ENCODE assay signal across 2 cellular contexts in the genomic region with DNA sequence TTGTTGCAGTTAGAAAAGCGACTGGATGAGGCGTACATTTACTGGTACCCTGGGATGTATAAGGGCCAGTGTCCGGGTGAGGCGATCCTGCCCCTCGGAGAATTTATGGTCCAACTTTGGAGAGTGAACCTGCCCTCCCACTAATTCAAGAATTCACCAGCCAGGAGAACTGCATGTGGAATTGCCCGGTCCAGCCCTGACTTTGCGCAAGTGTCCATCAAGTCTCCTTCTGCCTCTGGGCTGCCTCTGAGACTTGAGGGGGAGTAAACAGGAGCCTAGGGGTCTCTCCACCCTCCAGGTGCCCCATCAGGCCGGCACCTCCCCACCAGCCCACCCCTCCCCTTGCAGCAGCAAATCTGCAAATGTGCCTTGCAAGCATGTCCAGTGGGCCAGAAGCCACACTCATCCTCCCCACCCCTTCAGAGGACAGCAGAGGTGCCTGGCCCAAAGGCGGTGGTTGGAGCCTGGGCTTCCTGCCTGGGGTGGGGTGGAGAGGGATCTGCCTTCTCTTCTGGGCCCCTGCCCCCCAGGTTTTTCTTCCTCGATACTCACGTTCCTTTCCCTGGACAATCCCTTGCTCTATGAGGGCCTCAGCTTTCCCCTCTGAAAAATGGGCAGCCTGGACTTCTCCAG.
TF ChIP-seq lines count a peak whose summit lies in the region.

No MANE protein-coding gene starts in this region.

TF ChIP-seq in HepG2, 621 proteins besides CTCF, POLR2A, EP300 and RAD21 (continued from another document):
- TF ChIP-seq, protein P1, sequence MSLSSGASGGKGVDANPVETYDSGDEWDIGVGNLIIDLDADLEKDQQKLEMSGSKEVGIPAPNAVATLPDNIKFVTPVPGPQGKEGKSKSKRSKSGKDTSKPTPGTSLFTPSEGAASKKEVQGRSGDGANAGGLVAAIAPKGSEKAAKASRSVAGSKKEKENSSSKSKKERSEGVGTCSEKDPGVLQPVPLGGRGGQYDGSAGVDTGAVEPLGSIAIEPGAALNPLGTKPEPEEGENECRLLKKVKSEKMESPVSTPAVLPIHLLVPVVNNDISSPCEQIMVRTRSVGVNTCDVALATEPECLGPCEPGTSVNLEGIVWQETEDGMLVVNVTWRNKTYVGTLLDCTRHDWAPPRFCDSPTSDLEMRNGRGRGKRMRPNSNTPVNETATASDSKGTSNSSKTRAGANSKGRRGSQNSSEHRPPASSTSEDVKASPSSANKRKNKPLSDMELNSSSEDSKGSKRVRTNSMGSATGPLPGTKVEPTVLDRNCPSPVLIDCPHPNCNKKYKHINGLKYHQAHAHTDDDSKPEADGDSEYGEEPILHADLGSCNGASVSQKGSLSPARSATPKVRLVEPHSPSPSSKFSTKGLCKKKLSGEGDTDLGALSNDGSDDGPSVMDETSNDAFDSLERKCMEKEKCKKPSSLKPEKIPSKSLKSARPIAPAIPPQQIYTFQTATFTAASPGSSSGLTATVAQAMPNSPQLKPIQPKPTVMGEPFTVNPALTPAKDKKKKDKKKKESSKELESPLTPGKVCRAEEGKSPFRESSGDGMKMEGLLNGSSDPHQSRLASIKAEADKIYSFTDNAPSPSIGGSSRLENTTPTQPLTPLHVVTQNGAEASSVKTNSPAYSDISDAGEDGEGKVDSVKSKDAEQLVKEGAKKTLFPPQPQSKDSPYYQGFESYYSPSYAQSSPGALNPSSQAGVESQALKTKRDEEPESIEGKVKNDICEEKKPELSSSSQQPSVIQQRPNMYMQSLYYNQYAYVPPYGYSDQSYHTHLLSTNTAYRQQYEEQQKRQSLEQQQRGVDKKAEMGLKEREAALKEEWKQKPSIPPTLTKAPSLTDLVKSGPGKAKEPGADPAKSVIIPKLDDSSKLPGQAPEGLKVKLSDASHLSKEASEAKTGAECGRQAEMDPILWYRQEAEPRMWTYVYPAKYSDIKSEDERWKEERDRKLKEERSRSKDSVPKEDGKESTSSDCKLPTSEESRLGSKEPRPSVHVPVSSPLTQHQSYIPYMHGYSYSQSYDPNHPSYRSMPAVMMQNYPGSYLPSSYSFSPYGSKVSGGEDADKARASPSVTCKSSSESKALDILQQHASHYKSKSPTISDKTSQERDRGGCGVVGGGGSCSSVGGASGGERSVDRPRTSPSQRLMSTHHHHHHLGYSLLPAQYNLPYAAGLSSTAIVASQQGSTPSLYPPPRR (CRISPR knock-in tag; IDR thresholded peaks at IDR 0.05; ENCODE audit: borderline replicate concordance): no peak
- TF ChIP-seq ZNF567 (CRISPR knock-in tag; IDR thresholded peaks at IDR 0.05; ENCODE audit: borderline replicate concordance): no peak
- TF ChIP-seq, protein P2, sequence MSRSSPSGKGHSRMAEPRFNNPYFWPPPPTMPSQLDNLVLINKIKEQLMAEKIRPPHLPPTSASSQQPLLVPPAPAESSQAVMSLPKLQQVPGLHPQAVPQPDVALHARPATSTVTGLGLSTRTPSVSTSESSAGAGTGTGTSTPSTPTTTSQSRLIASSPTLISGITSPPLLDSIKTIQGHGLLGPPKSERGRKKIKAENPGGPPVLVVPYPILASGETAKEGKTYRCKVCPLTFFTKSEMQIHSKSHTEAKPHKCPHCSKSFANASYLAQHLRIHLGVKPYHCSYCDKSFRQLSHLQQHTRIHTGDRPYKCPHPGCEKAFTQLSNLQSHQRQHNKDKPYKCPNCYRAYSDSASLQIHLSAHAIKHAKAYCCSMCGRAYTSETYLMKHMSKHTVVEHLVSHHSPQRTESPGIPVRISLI (CRISPR knock-in tag; IDR thresholded peaks at IDR 0.05; ENCODE audit: borderline replicate concordance): no peak

TF ChIP-seq in SK-N-SH treated with all-trans-retinoic acid at 6 μM for 48 hours, 23 proteins besides CTCF, POLR2A, EP300 and RAD21 (continued from another document):
- TF ChIP-seq, protein P3, sequence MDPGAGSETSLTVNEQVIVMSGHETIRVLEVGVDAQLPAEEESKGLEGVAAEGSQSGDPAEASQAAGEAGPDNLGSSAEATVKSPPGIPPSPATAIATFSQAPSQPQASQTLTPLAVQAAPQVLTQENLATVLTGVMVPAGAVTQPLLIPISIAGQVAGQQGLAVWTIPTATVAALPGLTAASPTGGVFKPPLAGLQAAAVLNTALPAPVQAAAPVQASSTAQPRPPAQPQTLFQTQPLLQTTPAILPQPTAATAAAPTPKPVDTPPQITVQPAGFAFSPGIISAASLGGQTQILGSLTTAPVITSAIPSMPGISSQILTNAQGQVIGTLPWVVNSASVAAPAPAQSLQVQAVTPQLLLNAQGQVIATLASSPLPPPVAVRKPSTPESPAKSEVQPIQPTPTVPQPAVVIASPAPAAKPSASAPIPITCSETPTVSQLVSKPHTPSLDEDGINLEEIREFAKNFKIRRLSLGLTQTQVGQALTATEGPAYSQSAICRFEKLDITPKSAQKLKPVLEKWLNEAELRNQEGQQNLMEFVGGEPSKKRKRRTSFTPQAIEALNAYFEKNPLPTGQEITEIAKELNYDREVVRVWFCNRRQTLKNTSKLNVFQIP (CRISPR knock-in tag; IDR thresholded peaks at IDR 0.05; ENCODE audit: borderline replicate concordance, low read depth): no peak
- TF ChIP-seq ARNTL (CRISPR knock-in tag; IDR thresholded peaks at IDR 0.05; ENCODE audit: borderline replicate concordance, low read depth) (no peak), GLIS3 (CRISPR knock-in tag; IDR thresholded peaks at IDR 0.05) (no peak), SNAI2 (CRISPR knock-in tag; IDR thresholded peaks at IDR 0.05) (no peak), CSDC2 (CRISPR knock-in tag; IDR thresholded peaks at IDR 0.05) (no peak), ZNF565 (CRISPR knock-in tag; conservative IDR thresholded peaks at IDR 0.05; ENCODE audit: low read depth) (no peak), ZFP3 (CRISPR knock-in tag; IDR thresholded peaks at IDR 0.05) (no peak), ESRRG (CRISPR knock-in tag; IDR thresholded peaks at IDR 0.05) (no peak), OSR1 (CRISPR knock-in tag; IDR thresholded peaks at IDR 0.05) (no peak), ISL1 (CRISPR knock-in tag; IDR thresholded peaks at IDR 0.05) (no peak), TCF4 (CRISPR knock-in tag; IDR thresholded peaks at IDR 0.05; ENCODE audit: borderline replicate concordance) (no peak)
- TF ChIP-seq, protein P4, sequence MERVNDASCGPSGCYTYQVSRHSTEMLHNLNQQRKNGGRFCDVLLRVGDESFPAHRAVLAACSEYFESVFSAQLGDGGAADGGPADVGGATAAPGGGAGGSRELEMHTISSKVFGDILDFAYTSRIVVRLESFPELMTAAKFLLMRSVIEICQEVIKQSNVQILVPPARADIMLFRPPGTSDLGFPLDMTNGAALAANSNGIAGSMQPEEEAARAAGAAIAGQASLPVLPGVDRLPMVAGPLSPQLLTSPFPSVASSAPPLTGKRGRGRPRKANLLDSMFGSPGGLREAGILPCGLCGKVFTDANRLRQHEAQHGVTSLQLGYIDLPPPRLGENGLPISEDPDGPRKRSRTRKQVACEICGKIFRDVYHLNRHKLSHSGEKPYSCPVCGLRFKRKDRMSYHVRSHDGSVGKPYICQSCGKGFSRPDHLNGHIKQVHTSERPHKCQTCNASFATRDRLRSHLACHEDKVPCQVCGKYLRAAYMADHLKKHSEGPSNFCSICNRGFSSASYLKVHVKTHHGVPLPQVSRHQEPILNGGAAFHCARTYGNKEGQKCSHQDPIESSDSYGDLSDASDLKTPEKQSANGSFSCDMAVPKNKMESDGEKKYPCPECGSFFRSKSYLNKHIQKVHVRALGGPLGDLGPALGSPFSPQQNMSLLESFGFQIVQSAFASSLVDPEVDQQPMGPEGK (CRISPR knock-in tag; IDR thresholded peaks at IDR 0.05; ENCODE audit: borderline replicate concordance): no peak
- TF ChIP-seq, protein P5, sequence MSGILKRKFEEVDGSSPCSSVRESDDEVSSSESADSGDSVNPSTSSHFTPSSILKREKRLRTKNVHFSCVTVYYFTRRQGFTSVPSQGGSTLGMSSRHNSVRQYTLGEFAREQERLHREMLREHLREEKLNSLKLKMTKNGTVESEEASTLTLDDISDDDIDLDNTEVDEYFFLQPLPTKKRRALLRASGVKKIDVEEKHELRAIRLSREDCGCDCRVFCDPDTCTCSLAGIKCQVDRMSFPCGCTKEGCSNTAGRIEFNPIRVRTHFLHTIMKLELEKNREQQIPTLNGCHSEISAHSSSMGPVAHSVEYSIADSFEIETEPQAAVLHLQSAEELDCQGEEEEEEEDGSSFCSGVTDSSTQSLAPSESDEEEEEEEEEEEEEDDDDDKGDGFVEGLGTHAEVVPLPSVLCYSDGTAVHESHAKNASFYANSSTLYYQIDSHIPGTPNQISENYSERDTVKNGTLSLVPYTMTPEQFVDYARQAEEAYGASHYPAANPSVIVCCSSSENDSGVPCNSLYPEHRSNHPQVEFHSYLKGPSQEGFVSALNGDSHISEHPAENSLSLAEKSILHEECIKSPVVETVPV (CRISPR knock-in tag; IDR thresholded peaks at IDR 0.05): no peak
